In genomic region chr13:63274772-63275171, GRCh38 we compare ENCODE assay signal across 27 cellular contexts.
"Had no signal": no experiment of that assay in that cellular context is flagged by ENCODE, and none has a peak within 500 bp of the region (broad histone marks: within the 10 kb centered on the region; RNA-seq: fewer than 3 reads in every experiment).

No MANE protein-coding gene starts in this region.

- H3K27ac ChIP-seq: stomach, suprapubic skin, testis, thoracic aorta, thyroid gland, tibial artery, tibial nerve, transverse colon, upper lobe of left lung, upper lobe of right lung, uterus, vagina had no signal

- H3K4me1 ChIP-seq: stomach, suprapubic skin, testis, thyroid gland, tibial artery, tibial nerve, transverse colon, upper lobe of left lung, upper lobe of right lung, uterus, vagina had no signal

- FAIRE-seq: urothelium cell line had no signal

- H3K9me3 ChIP-seq: suprapubic skin, testis, thoracic aorta, thyroid gland, upper lobe of left lung, upper lobe of right lung, uterus, vagina had no signal

- DNase-seq: stimulated activated CD4-positive, alpha-beta T cell treated with anti-CD3 and anti-CD28 coated beads, Interleukin-2, amount 100 ng/mL, for 48 hours; stimulated activated CD4-positive, alpha-beta T cell treated with anti-CD3 and anti-CD28 coated beads, Interleukin-4, amount 100 ng/mL, for 1 hour; stimulated activated CD4-positive, alpha-beta T cell treated with anti-CD3 and anti-CD28 coated beads, Interleukin-4, amount 100 ng/mL, for 24 hours; stimulated activated CD4-positive, alpha-beta T cell treated with anti-CD3 and anti-CD28 coated beads, Interleukin-4, amount 100 ng/mL, for 4 hours; stimulated activated CD8-positive, alpha-beta memory T cell treated with anti-CD3 and anti-CD28 coated beads, Interleukin-4, amount 100 ng/mL, for 48 hours; stimulated activated naive B cell treated with anti-CD40 and anti-IgM and Interleukin-4, amounts not matched to agents 10 μg/mL and 1 μg/mL and 100 μg/mL, for 72 hours; stimulated activated naive CD4-positive, alpha-beta T cell; stimulated activated naive CD4-positive, alpha-beta T cell treated with Interleukin-2 at 50 U/mL for 16 hours; stimulated activated naive CD8-positive, alpha-beta T cell treated with anti-CD3 and anti-CD28 coated beads, Interleukin-15, amount 100 ng/mL, for 72 hours; stimulated activated naive CD8-positive, alpha-beta T cell treated with anti-CD3 and anti-CD28 coated beads, Interleukin-15, Interleukin-2, amounts not matched to agents 100 U/mL and 50 U/mL, for 24 hours; stomach; substantia nigra; testis; thyroid gland; tibial artery; transverse colon; trophoblast cell; upper lobe of left lung; upper lobe of right lung; uterus had no signal

- H3K36me3 ChIP-seq: stomach, suprapubic skin, thoracic aorta, thyroid gland, tibial artery, tibial nerve, transverse colon, upper lobe of left lung, upper lobe of right lung, uterus, vagina had no signal

- H3K4me3 ChIP-seq: stomach, suprapubic skin, testis, thoracic aorta, thyroid gland, tibial artery, tibial nerve, transverse colon, upper lobe of left lung, upper lobe of right lung, uterus, vagina had no signal

- ATAC-seq: stimulated activated effector memory CD8-positive, alpha-beta T cell treated with anti-CD3 and anti-CD28 coated beads, Interleukin-12 subunit alpha, Interleukin-12 subunit beta, amount 100 ng/mL, for 72 hours; stimulated activated memory B cell treated with anti-CD40 and anti-IgM and Interleukin-4, amounts not matched to agents 10 μg/mL and 1 μg/mL and 100 μg/mL, for 72 hours; stimulated activated naive B cell treated with anti-CD40 and anti-IgM and Interleukin-4, amounts not matched to agents 10 μg/mL and 1 μg/mL and 100 μg/mL, for 72 hours; stimulated activated naive CD8-positive, alpha-beta T cell treated with anti-CD3 and anti-CD28 coated beads, Interleukin-15, amount 100 ng/mL, for 72 hours; stimulated activated naive CD8-positive, alpha-beta T cell treated with anti-CD3 and anti-CD28 coated beads, Interleukin-15, Interleukin-2, amounts not matched to agents 100 U/mL and 50 U/mL, for 24 hours; upper lobe of right lung had no signal

- H3K27me3 ChIP-seq: stomach, suprapubic skin, testis, thyroid gland, tibial artery, tibial nerve, transverse colon, upper lobe of left lung, upper lobe of right lung, uterus, vagina had no signal
